1 cellular context compared by ENCODE assay signal in genomic region chr22:19445279-19445982, GRCh38. TPM values are rescaled to one million over a fixed set of nuclear protein-coding genes. Genes with fewer than 3 reads are reported as not detected.
"Had no signal": no experiment of that assay in that cellular context is flagged by ENCODE, and none has a peak within 500 bp of the region (broad histone marks: within the 10 kb centered on the region; RNA-seq: fewer than 3 reads in every experiment).

No MANE protein-coding gene starts in this region.

RNA-seq across cellular contexts. Expression of gene CDC45, which starts 34.3 kb away (rescaled TPM):
- total RNA-seq: body of pancreas had no signal
